Comparison of ENCODE assay signal across 9 cellular contexts in genomic region chr2:43559391-43560230, GRCh38. TPM values are rescaled to one million over a fixed set of nuclear protein-coding genes. Genes with fewer than 3 reads are reported as not detected.
A peak's percentile ranks its signal among the peaks of the same experiment; 100 is the strongest.
DNase-seq lines count a peak whose midpoint lies in the region; ATAC-seq, FAIRE-seq and TF ChIP-seq lines count a peak whose summit lies in the region.
"Had no signal": no experiment of that assay in that cellular context is flagged by ENCODE, and none has a peak within 500 bp of the region (broad histone marks: within the 10 kb centered on the region; RNA-seq: fewer than 3 reads in every experiment).

No MANE protein-coding gene starts in this region.

- TF ChIP-seq CTCF in GM06990 (IDR thresholded peaks at IDR 0.05; ENCODE audit: insufficient read depth, low read length, poor library complexity, severe bottlenecking) = no peak
- TF ChIP-seq CTCF in omental fat pad (IDR thresholded peaks at IDR 0.05) = no peak

- peak overlapping the region; percentile 84 for H3K27ac Mint-ChIP-seq in T-helper 17 cell

- ATAC-seq in HG02870 (IDR thresholded peaks at IDR 0.05; ENCODE audit: unreplicated experiment) (peak; percentile 86), T-helper 17 cell (peak; percentile 28), omental fat pad (ENCODE audit: low FRiP score) (no peak), GM18519 (IDR thresholded peaks at IDR 0.05; ENCODE audit: low FRiP score, unreplicated experiment) (no peak)

- DNase-seq in GM06990 (ENCODE audit: extremely low read depth, insufficient read length) (peak; percentile 19), GM19239 (ENCODE audit: insufficient read length, low spot score) (no peak), T-helper 17 cell (no peak), cardiac septum (ENCODE audit: low spot score) (no peak), omental fat pad (ENCODE audit: low spot score) (no peak), NCI-H2227 (lab: John Stamatoyannopoulos, UW; ENCODE audit: unreplicated experiment) (no peak)

- intact Hi-C loops in cardiac septum (cut with DNase I) = no loop called here

- no peaks in the 10 kb centered on the region for H3K9me3 ChIP-seq in T-helper 17 cell (ENCODE audit: control insufficient read depth, low read length, poor library complexity, severe bottlenecking)
- H3K9me3 ChIP-seq: neutrophil had no signal

- no peak overlapping the region for H3K4me3 ChIP-seq in GM06990 (replicated peaks; ENCODE audit: low read depth, low read length)

- no peaks in the 10 kb centered on the region for H3K27me3 ChIP-seq in GM06990 (replicated peaks; ENCODE audit: control insufficient read depth, insufficient read depth, low read length)
- H3K27me3 ChIP-seq: neutrophil had no signal

- H3K4me3 Mint-ChIP-seq in T-helper 17 cell = peak overlapping the region; percentile 25

- no peaks in the 10 kb centered on the region for H3K27me3 Mint-ChIP-seq in T-helper 17 cell

- peaks cover 7% of the 10 kb centered on the region for H3K36me3 Mint-ChIP-seq in T-helper 17 cell (ENCODE audit: low read depth)

- FAIRE-seq in GM19239 (lab: Jason Lieb, UNC) = peak; percentile 93

- peaks cover 7% of the 10 kb centered on the region for H3K36me3 ChIP-seq in GM06990 (ENCODE audit: control insufficient read depth, insufficient read depth, low read length)

- H3K4me1 Mint-ChIP-seq in T-helper 17 cell = peaks cover 28% of the 10 kb centered on the region

RNA-seq across cellular contexts. Expression of gene THADA, which starts 36.2 kb away (rescaled TPM):
- 10 to 100 TPM; 40.1 to 41.0 TPM for total RNA-seq in T-helper 17 cell
- total RNA-seq in cardiac septum = 18.4 TPM
- 10 to 100 TPM; 32.5 to 41.6 (median 39.0) TPM for total RNA-seq in omental fat pad

Comparison
In these comparisons a context has a peak if more than half of its experiments do, and no peak if none do; other contexts are left out.
1. ATAC-seq: peak in HG02870 (single experiment) and T-helper 17 cell (single experiment); none in omental fat pad (single experiment) and GM18519 (single experiment).